22 cellular contexts compared by ENCODE assay signal in the genomic region with DNA sequence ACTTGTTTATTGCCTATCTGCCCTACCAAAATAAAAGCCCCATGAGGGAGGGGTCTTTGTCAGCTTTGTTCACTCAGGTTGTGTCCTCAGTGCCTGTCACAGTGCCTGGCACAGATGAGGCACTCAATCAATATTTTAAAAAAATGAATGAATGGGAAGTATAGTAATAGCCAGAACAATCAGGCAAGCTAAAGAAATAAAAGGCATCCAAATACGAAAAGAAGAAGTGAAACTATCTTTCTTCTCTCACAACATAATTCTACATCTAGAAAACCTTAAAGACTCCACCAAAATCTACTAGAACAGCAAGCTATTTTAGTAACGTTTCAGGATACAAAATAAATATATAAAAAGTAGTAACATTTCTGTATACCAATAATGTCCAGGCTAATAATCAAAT. TPM values are rescaled to one million over a fixed set of nuclear protein-coding genes. Genes with fewer than 3 reads are reported as not detected.
DNase-seq lines count a peak whose midpoint lies in the region; ATAC-seq lines count a peak whose summit lies in the region.
"Had no signal": no experiment of that assay in that cellular context is flagged by ENCODE, and none has a peak within 500 bp of the region (broad histone marks: within the 10 kb centered on the region; RNA-seq: fewer than 3 reads in every experiment).

No MANE protein-coding gene starts in this region.

- no peak overlapping the region for H3K4me3 Mint-ChIP-seq in stimulated activated memory B cell treated with anti-CD40 and anti-IgM and Interleukin-4, amounts not matched to agents 10 μg/mL and 1 μg/mL and 100 μg/mL, for 72 hours
- H3K4me3 Mint-ChIP-seq: activated CD4-positive, alpha-beta T cell treated with anti-CD3 and anti-CD28 coated beads, Interleukin-2, amount 10 ng/mL, durations not matched to agents 7 days and 5 days; brain; HFFc6; nephron; stimulated activated effector memory CD8-positive, alpha-beta T cell treated with anti-CD3 and anti-CD28 coated beads, Interleukin-12 subunit alpha, Interleukin-12 subunit beta, amount 100 ng/mL, for 72 hours had no signal

- H3K27me3 Mint-ChIP-seq in stimulated activated memory B cell treated with anti-CD40 and anti-IgM and Interleukin-4, amounts not matched to agents 10 μg/mL and 1 μg/mL and 100 μg/mL, for 72 hours = peaks cover 30% of the 10 kb centered on the region

- DNase-seq in NOMO-1 treated with DMSO at 0.1 percent for 48 hours (lab: John Stamatoyannopoulos, UW; ENCODE audit: unreplicated experiment) = peak; percentile 40
- DNase-seq in NOMO-1 treated with dmso at 0.1 percent for 144 hours (lab: John Stamatoyannopoulos, UW; ENCODE audit: unreplicated experiment) = no peak
- DNase-seq in activated gamma-delta T cell treated with Interleukin-2 at 50 U/mL for 16 hours = no peak
- DNase-seq in dermis blood vessel endothelial cell = no peak
- no peak for DNase-seq in mucosa of gallbladder (ENCODE audit: low spot score)
- DNase-seq: activated CD4-positive, alpha-beta T cell treated with anti-CD3 and anti-CD28 coated beads, Interleukin-2, amount 10 ng/mL, durations not matched to agents 7 days and 5 days; activated T-cell treated with anti-CD3 and anti-CD28 coated beads for 4 hours; dorsolateral prefrontal cortex; HFFc6; MG63; NCI-H2081; NCI-H524; SK-N-SH; spleen; transverse colon had no signal

- peaks cover 5% of the 10 kb centered on the region for H3K36me3 Mint-ChIP-seq in stimulated activated memory B cell treated with anti-CD40 and anti-IgM and Interleukin-4, amounts not matched to agents 10 μg/mL and 1 μg/mL and 100 μg/mL, for 72 hours
- H3K36me3 Mint-ChIP-seq: brain; stimulated activated effector memory CD8-positive, alpha-beta T cell treated with anti-CD3 and anti-CD28 coated beads, Interleukin-12 subunit alpha, Interleukin-12 subunit beta, amount 100 ng/mL, for 72 hours had no signal

- H3K9me3 Mint-ChIP-seq in stimulated activated memory B cell treated with anti-CD40 and anti-IgM and Interleukin-4, amounts not matched to agents 10 μg/mL and 1 μg/mL and 100 μg/mL, for 72 hours = peaks cover 3% of the 10 kb centered on the region

- ATAC-seq in HG02852 (IDR thresholded peaks at IDR 0.05; ENCODE audit: unreplicated experiment) = peak; percentile 73
- ATAC-seq in HG03520 (IDR thresholded peaks at IDR 0.05; ENCODE audit: unreplicated experiment) = peak; percentile 84
- ATAC-seq in stimulated activated memory B cell treated with anti-CD40 and anti-IgM and Interleukin-4, amounts not matched to agents 10 μg/mL and 1 μg/mL and 100 μg/mL, for 72 hours = no peak
- ATAC-seq: activated naive CD4-positive, alpha-beta T cell treated with anti-CD3 and anti-CD28 coated beads, Interleukin-2, amount 50 U/mL, for 72 hours; stimulated activated effector memory CD8-positive, alpha-beta T cell treated with anti-CD3 and anti-CD28 coated beads, Interleukin-12 subunit alpha, Interleukin-12 subunit beta, amount 100 ng/mL, for 72 hours had no signal

- peaks cover 9% of the 10 kb centered on the region for H3K4me1 Mint-ChIP-seq in stimulated activated memory B cell treated with anti-CD40 and anti-IgM and Interleukin-4, amounts not matched to agents 10 μg/mL and 1 μg/mL and 100 μg/mL, for 72 hours
- H3K4me1 Mint-ChIP-seq: activated CD4-positive, alpha-beta T cell treated with anti-CD3 and anti-CD28 coated beads, Interleukin-2, amount 10 ng/mL, durations not matched to agents 7 days and 5 days; brain; nephron; stimulated activated effector memory CD8-positive, alpha-beta T cell treated with anti-CD3 and anti-CD28 coated beads, Interleukin-12 subunit alpha, Interleukin-12 subunit beta, amount 100 ng/mL, for 72 hours had no signal

- no peak overlapping the region for H3K27ac Mint-ChIP-seq in stimulated activated memory B cell treated with anti-CD40 and anti-IgM and Interleukin-4, amounts not matched to agents 10 μg/mL and 1 μg/mL and 100 μg/mL, for 72 hours
- H3K27ac Mint-ChIP-seq: activated CD4-positive, alpha-beta T cell treated with anti-CD3 and anti-CD28 coated beads, Interleukin-2, amount 10 ng/mL, durations not matched to agents 7 days and 5 days; brain; HFFc6; nephron; stimulated activated effector memory CD8-positive, alpha-beta T cell treated with anti-CD3 and anti-CD28 coated beads, Interleukin-12 subunit alpha, Interleukin-12 subunit beta, amount 100 ng/mL, for 72 hours had no signal

RNA-seq across cellular contexts. Expression of gene C5orf63, which starts 37.8 kb away (rescaled TPM):
- total RNA-seq in dermis blood vessel endothelial cell = 1.5 and 1.9 TPM in 2 replicates
- 6.1 TPM for total RNA-seq in mucosa of gallbladder
